In the genomic region with DNA sequence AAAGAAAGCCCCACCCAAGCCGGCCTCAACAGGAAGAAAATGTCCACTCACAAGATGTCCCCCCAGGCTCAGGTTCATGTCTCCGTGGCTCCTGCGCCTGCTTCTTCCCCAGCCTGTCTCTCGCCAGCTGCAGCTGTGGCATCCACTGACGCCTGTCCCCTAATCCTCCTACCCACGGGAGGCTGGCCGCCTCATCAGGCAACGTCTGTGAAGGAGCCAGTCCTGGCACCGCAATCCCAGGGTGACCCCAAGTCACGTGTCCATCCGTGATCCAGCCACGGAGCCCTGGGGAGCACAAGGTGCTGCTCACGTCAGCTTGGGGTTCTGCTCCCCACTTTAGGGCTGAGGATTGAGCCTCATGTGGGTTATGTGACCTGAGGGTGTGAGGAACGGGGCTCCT, we compare ENCODE assay signal across 24 cellular contexts.
"Had no signal": no experiment of that assay in that cellular context is flagged by ENCODE, and none has a peak within 500 bp of the region (broad histone marks: within the 10 kb centered on the region; RNA-seq: fewer than 3 reads in every experiment).

No MANE protein-coding gene starts in this region.

- FAIRE-seq: endometrium, frontal cortex, islet of Langerhans, keratinocyte had no signal

- H3K36me3 ChIP-seq: colonic mucosa, gastroesophageal sphincter, heart right ventricle, left lung, lower lobe of right lung had no signal

- DNase-seq: colonic mucosa; cortex of kidney; effector CD8-positive, alpha-beta T cell; effector memory CD8-positive, alpha-beta T cell; endodermal cell; erythroblast; foreskin keratinocyte; heart right ventricle; hippocampal formation; left cardiac atrium; left ventricle myocardium superior; lower lobe of right lung; mesenchymal stem cell; mucosa of descending colon; naive B cell had no signal

- H3K36me3 Mint-ChIP-seq: mesothelial cell of epicardium, naive B cell had no signal

- H3K4me3 ChIP-seq: colonic mucosa, gastroesophageal sphincter, heart right ventricle, left lung, lower lobe of right lung, mucosa of descending colon had no signal

- H3K27ac ChIP-seq: colonic mucosa, epithelial cell of prostate, foreskin keratinocyte, gastroesophageal sphincter, heart right ventricle, left lung, lower lobe of right lung had no signal

- H3K9me3 ChIP-seq: colonic mucosa, gastroesophageal sphincter, heart right ventricle, left lung, lower lobe of right lung, mucosa of descending colon had no signal

- H3K27ac Mint-ChIP-seq: dendritic cell treated with granulocyte-macrophage colony-stimulating factor and Interleukin-4, amounts not matched to agents 40 ng/mL and 50 ng/mL, for 4 days; effector memory CD8-positive, alpha-beta T cell; endodermal cell; mesothelial cell of epicardium; naive B cell had no signal

- H3K27me3 ChIP-seq: colonic mucosa, foreskin keratinocyte, gastroesophageal sphincter, left lung had no signal

- H3K4me3 Mint-ChIP-seq: dendritic cell treated with granulocyte-macrophage colony-stimulating factor and Interleukin-4, amounts not matched to agents 40 ng/mL and 50 ng/mL, for 4 days; effector memory CD8-positive, alpha-beta T cell; endodermal cell; mesothelial cell of epicardium; naive B cell had no signal

- H3K9me3 Mint-ChIP-seq: endodermal cell had no signal

- H3K4me1 Mint-ChIP-seq: endodermal cell, mesothelial cell of epicardium, naive B cell had no signal

- H3K27me3 Mint-ChIP-seq: dendritic cell treated with granulocyte-macrophage colony-stimulating factor and Interleukin-4, amounts not matched to agents 40 ng/mL and 50 ng/mL, for 4 days; naive B cell had no signal

- H3K4me1 ChIP-seq: colonic mucosa, foreskin keratinocyte, gastroesophageal sphincter, heart right ventricle, left lung, lower lobe of right lung had no signal
